8 cellular contexts compared by ENCODE assay signal in the genomic region with DNA sequence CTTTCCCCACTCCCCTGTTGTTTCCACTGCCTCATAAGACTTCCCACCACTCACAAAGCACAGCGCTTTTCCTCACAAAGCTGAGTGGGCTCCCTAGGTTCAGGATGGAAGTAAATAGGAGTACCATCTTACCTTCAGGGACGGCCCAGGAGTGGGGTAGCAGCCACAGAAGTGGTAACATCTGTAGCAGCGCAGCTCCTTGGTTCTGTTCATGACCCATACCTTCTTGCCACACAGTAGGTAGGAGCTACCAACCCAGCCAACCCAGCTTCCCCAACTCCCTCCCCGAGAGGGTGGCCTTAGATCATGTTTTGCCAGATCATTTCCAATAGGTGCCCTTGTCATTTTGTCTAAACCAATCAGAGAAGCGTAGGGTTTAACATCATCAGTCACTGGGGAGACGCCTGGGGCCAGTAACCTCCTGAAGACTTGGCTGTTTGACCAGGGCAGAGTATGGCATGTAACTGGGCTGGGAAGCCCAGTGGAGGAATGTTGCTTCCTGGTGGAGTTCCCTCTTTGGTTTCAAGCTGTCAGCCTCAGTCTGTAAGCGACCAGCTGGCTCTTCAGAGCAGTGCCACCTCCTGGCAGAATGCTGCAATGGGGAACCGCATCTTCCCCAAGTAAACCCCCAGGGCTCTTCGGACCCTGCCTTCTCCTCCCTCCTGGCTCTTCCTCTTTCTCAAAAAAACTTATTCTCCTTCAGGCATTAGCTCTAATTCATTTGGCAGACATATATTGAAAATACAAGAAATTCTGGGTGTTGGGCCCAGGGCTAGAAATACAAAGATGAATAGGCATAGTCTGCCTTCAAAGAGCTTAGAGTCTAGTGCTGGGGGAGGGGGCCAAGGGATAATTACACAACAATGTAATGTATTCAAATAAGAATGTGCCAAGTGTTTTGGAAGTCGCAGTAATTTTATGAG. TPM values are rescaled to one million over a fixed set of nuclear protein-coding genes. Genes with fewer than 3 reads are reported as not detected.
DNase-seq lines count a peak whose midpoint lies in the region; ATAC-seq and TF ChIP-seq lines count a peak whose summit lies in the region.

A gene (minus strand): TSS at position 281 of the 923 bp plus-strand sequence. CDS start 61 bp downstream, at position 220.

- TF ChIP-seq CTCF in AG10803 (conservative IDR thresholded peaks at IDR 0.05; ENCODE audit: low read length) (peak; percentile 95), lower leg skin (IDR thresholded peaks at IDR 0.05) (peak in 1 of 3 donors; percentile 66)

- no peak within 1 kb of the TSS for H3K4me3 ChIP-seq in AG10803 (ENCODE audit: low read length)
- no peak within 1 kb of the TSS for H3K4me3 ChIP-seq in lower leg skin (ENCODE audit: low read depth, poor library complexity, severe bottlenecking)

- ATAC-seq in GM18519 (IDR thresholded peaks at IDR 0.05; ENCODE audit: low FRiP score, unreplicated experiment) (peak; percentile 80), HG02981 (IDR thresholded peaks at IDR 0.05; ENCODE audit: unreplicated experiment) (peak; percentile 85)

- intact Hi-C loops in lower leg skin (cut with DNase I; ENCODE audit: low total_unique reads), result no loop called here

- DNase-seq in AG10803 (ENCODE audit: low read depth) (peak; percentile 99), NCI-H446 treated with DMSO at 0.1 percent for 48 hours (lab: John Stamatoyannopoulos, UW) (peak; percentile 64), dermis microvascular lymphatic vessel endothelial cell (ENCODE audit: low read depth in 2 of 2) (peak; percentile 90 to 93), lower leg skin (ENCODE audit: low spot score in 2 of 2) (peak; percentile 88 to 94)
- peak; percentile 68 for DNase-seq in activated CD4-positive, alpha-beta T cell treated with anti-CD3 and anti-CD28 coated beads, Interleukin-2, amount 50 U/mL, for 1 hour
- peak; percentile 45 to 56 (median 48) for DNase-seq in stimulated activated CD4-positive, alpha-beta T cell treated with anti-CD3 and anti-CD28 coated beads, TNF-alpha, amount 100 ng/mL, for 4 hours (ENCODE audit: low read depth in 3 of 3)

- WGBS in lower leg skin, 2 donors, result 33 to 40% methylated on average over 10 of the region's 10 CpGs

- TF ChIP-seq POLR2A in lower leg skin (IDR thresholded peaks at IDR 0.05), result no peak

RNA-seq across cellular contexts. Expression of the gene that starts here (rescaled TPM):
- total RNA-seq in dermis microvascular lymphatic vessel endothelial cell (0.63 and 1.2 TPM in 2 replicates), lower leg skin (10 to 100 TPM; 11.5 to 33.4 (median 22.4) TPM)

Comparison
In these comparisons a context has a peak if more than half of its experiments do, and no peak if none do; other contexts are left out.
1. DNase-seq: peak in every context shown above with its lines; median percentile 99 in AG10803; 92 in dermis microvascular lymphatic vessel endothelial cell; 91 in lower leg skin; 68 in activated CD4-positive, alpha-beta T cell treated with anti-CD3 and anti-CD28 coated beads, Interleukin-2, amount 50 U/mL, for 1 hour; 64 in NCI-H446 treated with DMSO at 0.1 percent for 48 hours; 48 in stimulated activated CD4-positive, alpha-beta T cell treated with anti-CD3 and anti-CD28 coated beads, TNF-alpha, amount 100 ng/mL, for 4 hours.